8 cellular contexts compared by ENCODE assay signal in genomic region chr10:34815174-34816066, GRCh38. TPM values are rescaled to one million over a fixed set of nuclear protein-coding genes. Genes with fewer than 3 reads are reported as not detected.
A peak's percentile ranks its signal among the peaks of the same experiment; 100 is the strongest.
DNase-seq lines count a peak whose midpoint lies in the region; ATAC-seq and TF ChIP-seq lines count a peak whose summit lies in the region.

TSS of gene PARD3 (minus strand) at chr10:34815296. CDS start at chr10:34814995, 301 bp downstream.

- POLR2A ChIA-PET in naive thymus-derived CD4-positive, alpha-beta T cell (lab: Charles Lee) = no interaction called here

- no peaks in the 10 kb centered on the region for H3K9me3 ChIP-seq in CD4-positive, CD25-positive, alpha-beta regulatory T cell (ENCODE audit: control insufficient read depth in 2 of 2, low read length in 2 of 2)
- no peaks in the 10 kb centered on the region for H3K9me3 ChIP-seq in naive thymus-derived CD4-positive, alpha-beta T cell (ENCODE audit: control insufficient read depth in 2 of 3, low read length in 3 of 3)

- TF ChIP-seq CTCF in WI38 (IDR thresholded peaks at IDR 0.05; ENCODE audit: low read depth, low read length) (no peak), fibroblast of mammary gland (conservative IDR thresholded peaks at IDR 0.05; ENCODE audit: control insufficient read depth, insufficient read depth, low read depth, low read length) (no peak)

- H3K4me3 Mint-ChIP-seq in CD4-positive, CD25-positive, alpha-beta regulatory T cell = peak within 1 kb of the TSS in 3 of 4 donors; percentile 59 to 76 (median 75)
- H3K4me3 Mint-ChIP-seq in naive thymus-derived CD4-positive, alpha-beta T cell = peak within 1 kb of the TSS; percentile 69 to 85 (median 75)

- H3K27ac Mint-ChIP-seq in CD4-positive, CD25-positive, alpha-beta regulatory T cell = no peak within 1 kb of the TSS
- H3K27ac Mint-ChIP-seq in naive thymus-derived CD4-positive, alpha-beta T cell = peak within 1 kb of the TSS in 2 of 9 donors; percentile 12 to 54

- H3K36me3 Mint-ChIP-seq in CD4-positive, CD25-positive, alpha-beta regulatory T cell = no peaks in the 10 kb centered on the region
- no peaks in the 10 kb centered on the region for H3K36me3 Mint-ChIP-seq in naive thymus-derived CD4-positive, alpha-beta T cell

- no peaks in the 10 kb centered on the region for H3K36me3 ChIP-seq in CD4-positive, CD25-positive, alpha-beta regulatory T cell (ENCODE audit: control insufficient read depth, insufficient read depth, low read length)
- no peaks in the 10 kb centered on the region for H3K36me3 ChIP-seq in naive thymus-derived CD4-positive, alpha-beta T cell (ENCODE audit: control insufficient read depth in 2 of 3, insufficient read depth in 3 of 3, low read length in 3 of 3)

- H3K27ac ChIP-seq in CD4-positive, CD25-positive, alpha-beta regulatory T cell (ENCODE audit: insufficient read depth, low read length, poor library complexity, severe bottlenecking) = no peak within 1 kb of the TSS
- H3K27ac ChIP-seq in naive thymus-derived CD4-positive, alpha-beta T cell (ENCODE audit: low read depth, low read length) = no peak within 1 kb of the TSS

- no peak for ATAC-seq in CD4-positive, CD25-positive, alpha-beta regulatory T cell (ENCODE audit: low read depth in 2 of 2)
- no peak for ATAC-seq in naive thymus-derived CD4-positive, alpha-beta T cell

- CTCF ChIA-PET in naive thymus-derived CD4-positive, alpha-beta T cell (lab: Charles Lee) = no interaction called here

- H3K27me3 Mint-ChIP-seq in CD4-positive, CD25-positive, alpha-beta regulatory T cell = peaks cover 58% of the 10 kb centered on the region
- peaks cover 52 to 67% (median 56%) of the 10 kb centered on the region in 5 donors for H3K27me3 Mint-ChIP-seq in naive thymus-derived CD4-positive, alpha-beta T cell

- peaks cover 23% of the 10 kb centered on the region for H3K27me3 ChIP-seq in CD4-positive, CD25-positive, alpha-beta regulatory T cell (ENCODE audit: control insufficient read depth, insufficient read depth, low read length)
- H3K27me3 ChIP-seq in naive thymus-derived CD4-positive, alpha-beta T cell (ENCODE audit: control insufficient read depth in 2 of 2, insufficient read depth in 2 of 2, low read length in 2 of 2) = no peaks in the 10 kb centered on the region

- in situ Hi-C loops in KBM-7 (cut with MboI; ENCODE audit: low pct_unique_long_range_greater_than_20kb, low sequenced_read_pairs) = no loop called here

- H3K4me1 ChIP-seq in CD4-positive, CD25-positive, alpha-beta regulatory T cell (ENCODE audit: control insufficient read depth, insufficient read depth, low read length, poor library complexity, severe bottlenecking) = peaks cover 4% of the 10 kb centered on the region
- H3K4me1 ChIP-seq in naive thymus-derived CD4-positive, alpha-beta T cell (ENCODE audit: control insufficient read depth in 2 of 2, insufficient read depth in 2 of 2, low read length in 2 of 2) = no peaks in the 10 kb centered on the region

- H3K9me3 Mint-ChIP-seq in CD4-positive, CD25-positive, alpha-beta regulatory T cell = peaks cover 0 to 3% (median 0%) of the 10 kb centered on the region in 7 donors
- peaks cover 0 to 3% (median 0%) of the 10 kb centered on the region in 11 donors for H3K9me3 Mint-ChIP-seq in naive thymus-derived CD4-positive, alpha-beta T cell

- H3K4me1 Mint-ChIP-seq in CD4-positive, CD25-positive, alpha-beta regulatory T cell = peaks cover 0 to 17% (median 7%) of the 10 kb centered on the region in 4 donors
- peaks cover 0 to 19% (median 12%) of the 10 kb centered on the region in 7 donors for H3K4me1 Mint-ChIP-seq in naive thymus-derived CD4-positive, alpha-beta T cell

- DNase-seq in CD4-positive, CD25-positive, alpha-beta regulatory T cell = no peak
- DNase-seq in GM19238 (ENCODE audit: insufficient read length, low spot score) = peak; percentile 75
- peak; percentile 63 for DNase-seq in KBM-7
- peak; percentile 38 for DNase-seq in fibroblast of mammary gland (ENCODE audit: low read depth)
- peak in 2 of 9 donors; percentile 7 to 38 for DNase-seq in naive thymus-derived CD4-positive, alpha-beta T cell
- DNase-seq in NK-92 treated with Interleukin-12 subunit alpha and Interleukin-12 subunit beta, amount 100 ng/mL, for 24 hours (lab: John Stamatoyannopoulos, UW) = no peak
- no peak for DNase-seq in foreskin melanocyte

- intact Hi-C loops in naive thymus-derived CD4-positive, alpha-beta T cell (cut with micrococcal nuclease) = no loop called here

- H3K4me3 ChIP-seq in CD4-positive, CD25-positive, alpha-beta regulatory T cell (ENCODE audit: low read depth, low read length) = no peak within 1 kb of the TSS
- H3K4me3 ChIP-seq in WI38 (ENCODE audit: low read depth, low read length) (peak within 1 kb of the TSS; percentile 82), fibroblast of mammary gland (ENCODE audit: control insufficient read depth, low read depth, low read length) (peak within 1 kb of the TSS; percentile 72)
- H3K4me3 ChIP-seq in naive thymus-derived CD4-positive, alpha-beta T cell (ENCODE audit: low read length) = no peak within 1 kb of the TSS

RNA-seq across cellular contexts. Expression of gene PARD3, which starts in this region (rescaled TPM):
- 0.79 TPM for total RNA-seq in CD4-positive, CD25-positive, alpha-beta regulatory T cell
- polyA plus RNA-seq in CD4-positive, CD25-positive, alpha-beta regulatory T cell = under 1 TPM in 1 of 4 donors, not detected in 3; 0.08 TPM
- total RNA-seq in naive thymus-derived CD4-positive, alpha-beta T cell = 1 to 10 TPM in 1 of 5 experiments, under 1 TPM in 4; 0.24 to 1.2 (median 0.43) TPM
- under 1 TPM; 0.19 to 0.68 TPM for polyA plus RNA-seq in naive thymus-derived CD4-positive, alpha-beta T cell

Comparison
In these comparisons a context has a peak if more than half of its experiments do, and no peak if none do; other contexts are left out.
1. DNase-seq: peak in GM19238 (single experiment), KBM-7 (single experiment) and fibroblast of mammary gland (single experiment); none in CD4-positive, CD25-positive, alpha-beta regulatory T cell (0 of 3), NK-92 treated with Interleukin-12 subunit alpha and Interleukin-12 subunit beta, amount 100 ng/mL, for 24 hours (single experiment) and foreskin melanocyte (single experiment).
2. H3K4me3 ChIP-seq: peak in WI38 (single experiment) and fibroblast of mammary gland (single experiment); none in CD4-positive, CD25-positive, alpha-beta regulatory T cell (single experiment) and naive thymus-derived CD4-positive, alpha-beta T cell (single experiment).